In the genomic region with DNA sequence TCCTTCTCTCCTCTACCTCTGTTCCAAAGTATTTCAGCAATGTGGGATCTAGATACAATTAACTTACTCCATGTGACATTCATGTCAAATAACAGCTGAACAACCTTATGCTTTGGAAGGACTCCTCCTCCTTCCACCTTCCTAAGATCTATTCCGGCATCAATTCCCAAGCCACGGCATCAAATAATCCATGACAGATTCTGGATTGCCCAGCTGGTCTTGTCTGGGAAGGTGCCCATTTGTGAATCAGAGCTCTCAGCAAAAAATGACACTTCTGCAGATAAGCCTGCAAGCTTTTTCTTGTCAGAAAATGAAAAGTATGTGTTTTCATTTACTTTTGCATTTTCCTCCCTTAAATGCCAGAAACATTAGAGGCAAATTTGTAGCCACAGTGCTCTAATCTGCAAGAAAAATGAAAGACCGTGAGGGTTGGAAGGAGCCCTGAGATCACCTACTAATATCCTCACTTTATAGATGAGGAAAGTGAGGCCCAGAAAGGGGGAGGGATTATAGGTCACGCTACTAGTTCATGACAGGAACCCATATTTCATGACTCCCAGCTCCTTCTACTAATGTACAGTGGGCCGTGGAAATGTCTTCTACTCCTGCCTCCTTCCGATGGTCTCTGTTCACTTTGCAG, we compare ENCODE assay signal across 13 cellular contexts.
DNase-seq lines count a peak whose midpoint lies in the region; ATAC-seq and TF ChIP-seq lines count a peak whose summit lies in the region.
"Had no signal": no experiment of that assay in that cellular context is flagged by ENCODE, and none has a peak within 500 bp of the region (broad histone marks: within the 10 kb centered on the region; RNA-seq: fewer than 3 reads in every experiment).

No MANE protein-coding gene starts in this region.

- no peak for ATAC-seq in HG03342 (IDR thresholded peaks at IDR 0.05; ENCODE audit: unreplicated experiment)

- intact Hi-C loops in colonic mucosa (cut with DNase I) = no loop called here

- DNase-seq in NCI-H226 (peak; percentile 34), colonic mucosa (no peak), NCI-H69 (lab: John Stamatoyannopoulos, UW) (no peak)
- DNase-seq in activated CD8-positive, alpha-beta memory T cell treated with anti-CD3 and anti-CD28 coated beads for 24 hours = no peak
- no peak for DNase-seq in activated effector memory CD4-positive, alpha-beta T cell treated with Interleukin-2 at 50 U/mL for 16 hours
- DNase-seq: DMS53; effector memory CD4-positive, alpha-beta T cell; kidney; NCI-H2029 treated with DMSO at 0.1 percent for 48 hours; right lobe of liver had no signal

- TF ChIP-seq CTCF in colonic mucosa (IDR thresholded peaks at IDR 0.05) = no peak

- H3K9ac ChIP-seq in colonic mucosa (ENCODE audit: low read depth in 2 of 2, low read length in 2 of 2) = no peak overlapping the region

- H3K4me3 ChIP-seq in colonic mucosa = no peak overlapping the region
- H3K4me3 ChIP-seq: right lobe of liver had no signal

- H3K36me3 ChIP-seq in colonic mucosa = no peaks in the 10 kb centered on the region
- H3K36me3 ChIP-seq: right lobe of liver had no signal

- H3K9me3 ChIP-seq in colonic mucosa = no peaks in the 10 kb centered on the region
- H3K9me3 ChIP-seq: right lobe of liver had no signal

- H3K27ac ChIP-seq in colonic mucosa (peak overlapping the region; percentile 15), layer of hippocampus (ENCODE audit: low read depth, low read length) (peak overlapping the region; percentile 27), temporal lobe (ENCODE audit: low read depth, low read length) (peak overlapping the region; percentile 82)

- peaks cover 15% of the 10 kb centered on the region for H3K4me1 ChIP-seq in colonic mucosa

- H3K27me3 ChIP-seq in colonic mucosa (no peaks in the 10 kb centered on the region), layer of hippocampus (ENCODE audit: control insufficient read depth, insufficient read depth, low read length) (no peaks in the 10 kb centered on the region)
- H3K27me3 ChIP-seq: right lobe of liver had no signal

Comparison
In these comparisons a context has a peak if more than half of its experiments do, and no peak if none do; other contexts are left out.
1. H3K27ac ChIP-seq: peak in every context shown above with its lines; median percentile 82 in temporal lobe; 27 in layer of hippocampus; 15 in colonic mucosa.